Comparison of ENCODE assay signal across 21 cellular contexts in genomic region chr9:134420974-134421432, GRCh38.
A peak's percentile ranks its signal among the peaks of the same experiment; 100 is the strongest.
DNase-seq lines count a peak whose midpoint lies in the region; ATAC-seq and TF ChIP-seq lines count a peak whose summit lies in the region.
"Had no signal": no experiment of that assay in that cellular context is flagged by ENCODE, and none has a peak within 500 bp of the region (broad histone marks: within the 10 kb centered on the region; RNA-seq: fewer than 3 reads in every experiment).

No MANE protein-coding gene starts in this region.

- no peak overlapping the region for H3K4me3 Mint-ChIP-seq in effector memory CD8-positive, alpha-beta T cell
- H3K4me3 Mint-ChIP-seq: naive B cell had no signal

- no peak for ATAC-seq in effector memory CD8-positive, alpha-beta T cell (replicated peaks)

- no peak overlapping the region for H3K9ac ChIP-seq in parathyroid adenoma
- no peak overlapping the region for H3K9ac ChIP-seq in mammary epithelial cell (ENCODE audit: insufficient read depth, low read length)
- H3K9ac ChIP-seq: GM23248 had no signal

- no TSS peak for BruUV-seq in mammary epithelial cell (replicated peaks; lab: Mats Ljungman, UMichigan)

- H2AFZ ChIP-seq in parathyroid adenoma, result no peak overlapping the region
- no peak overlapping the region for H2AFZ ChIP-seq in mammary epithelial cell (ENCODE audit: low read depth, low read length)
- H2AFZ ChIP-seq: GM23248 had no signal

- H3K9me3 ChIP-seq in parathyroid adenoma (ENCODE audit: control insufficient read depth, low read length), result no peaks in the 10 kb centered on the region
- H3K9me3 ChIP-seq in vagina, result no peaks in the 10 kb centered on the region
- no peaks in the 10 kb centered on the region for H3K9me3 ChIP-seq in mammary epithelial cell (replicated peaks; ENCODE audit: insufficient read depth, low read length)

- CTCF ChIA-PET in mammary epithelial cell (lab: Charles Lee; ENCODE audit: low non-redundant PET), result no interaction called here

- H3K4me2 ChIP-seq in parathyroid adenoma (ENCODE audit: low read length) (no peak overlapping the region), mammary epithelial cell (ENCODE audit: insufficient read depth, low read depth, low read length) (no peak overlapping the region)

- H3K9me3 Mint-ChIP-seq in effector memory CD8-positive, alpha-beta T cell, result no peaks in the 10 kb centered on the region
- H3K9me3 Mint-ChIP-seq: naive B cell had no signal

- no peaks in the 10 kb centered on the region for H4K20me1 ChIP-seq in mammary epithelial cell (ENCODE audit: insufficient read depth, low read length)

- dilution Hi-C loops in mammary epithelial cell (cut with HindIII; ENCODE audit: low sequenced_read_pairs), result no loop called here

- TF ChIP-seq POLR2A in vagina (IDR thresholded peaks at IDR 0.05), result no peak

- H3K79me2 ChIP-seq in parathyroid adenoma (peaks cover 2% of the 10 kb centered on the region), mammary epithelial cell (ENCODE audit: insufficient read depth, low read length) (no peaks in the 10 kb centered on the region)

- H3K27me3 ChIP-seq in parathyroid adenoma (ENCODE audit: control insufficient read depth, insufficient read depth, low read length), result no peaks in the 10 kb centered on the region
- no peaks in the 10 kb centered on the region for H3K27me3 ChIP-seq in vagina
- H3K27me3 ChIP-seq in mammary epithelial cell (ENCODE audit: insufficient read depth, low read length), result no peaks in the 10 kb centered on the region
- H3K27me3 ChIP-seq: cardiac muscle cell had no signal

- DNase-seq in NCI-H2171 treated with DMSO at 0.1 percent for 48 hours (lab: John Stamatoyannopoulos, UW) (peak; percentile 67), NCI-H2171 (lab: John Stamatoyannopoulos, UW) (no peak), vagina (ENCODE audit: extremely low spot score in 2 of 2) (no peak), T-helper 2 cell (no peak), mammary epithelial cell (no peak)
- DNase-seq in effector memory CD8-positive, alpha-beta T cell, result no peak
- DNase-seq: 8988T; activated CD4-positive, alpha-beta T cell treated with anti-CD3 and anti-CD28 coated beads, Interleukin-2, amount 50 U/mL, for 4 hours; activated naive CD4-positive, alpha-beta T cell treated with anti-CD3 and anti-CD28 coated beads, Interleukin-2, amount 50 U/mL, for 16 hours; GM23248; KG1; left ventricle myocardium superior; MM.1S; naive B cell; NCI-H2081 treated with DMSO at 0.1 percent for 48 hours; NCI-H510A treated with DMSO at 0.1 percent for 48 hours; retina; stimulated activated CD4-positive, alpha-beta T cell treated with anti-CD3 and anti-CD28 coated beads, Interleukin-2, amount 100 ng/mL, for 24 hours had no signal

- no peaks in the 10 kb centered on the region for H3K36me3 ChIP-seq in parathyroid adenoma (ENCODE audit: control insufficient read depth, insufficient read depth, low read length)
- peaks cover 0 to 34% of the 10 kb centered on the region in 2 donors for H3K36me3 ChIP-seq in vagina
- peaks cover 7% of the 10 kb centered on the region for H3K36me3 ChIP-seq in mammary epithelial cell (ENCODE audit: insufficient read depth, low read length)

- H3K4me3 ChIP-seq in parathyroid adenoma (ENCODE audit: low read depth, low read length) (no peak overlapping the region), vagina (no peak overlapping the region), mammary epithelial cell (replicated peaks in 1 of 3; ENCODE audit: insufficient read depth in 1 of 3, low read depth in 2 of 3, low read length in 3 of 3) (no peak overlapping the region)
- H3K4me3 ChIP-seq: cardiac muscle cell, GM23248 had no signal

- H3K27ac ChIP-seq in cingulate gyrus (ENCODE audit: low read depth, low read length), result peak overlapping the region; percentile 55
- H3K27ac ChIP-seq in parathyroid adenoma, result peak overlapping the region; percentile 41
- peak overlapping the region; percentile 81 for H3K27ac ChIP-seq in vagina
- no peak overlapping the region for H3K27ac ChIP-seq in mammary epithelial cell (ENCODE audit: insufficient read depth, low read depth, low read length)
- H3K27ac ChIP-seq: cardiac muscle cell, GM23248 had no signal

- no peaks in the 10 kb centered on the region for H3K27me3 Mint-ChIP-seq in effector memory CD8-positive, alpha-beta T cell
- H3K27me3 Mint-ChIP-seq: naive B cell had no signal

- peaks cover 34% of the 10 kb centered on the region for H3K4me1 ChIP-seq in parathyroid adenoma
- H3K4me1 ChIP-seq in vagina, result peaks cover 45% of the 10 kb centered on the region
- H3K4me1 ChIP-seq in mammary epithelial cell (ENCODE audit: insufficient read depth, low read length), result no peaks in the 10 kb centered on the region

- H3K27ac Mint-ChIP-seq in effector memory CD8-positive, alpha-beta T cell, result peak overlapping the region in 1 of 2 donors; percentile 38

- in situ Hi-C loops in mammary epithelial cell (cut with MboI; ENCODE audit: low sequenced_read_pairs in 2 of 2), result no loop called here

- TF ChIP-seq CTCF in parathyroid adenoma (IDR thresholded peaks at IDR 0.05), result no peak
- TF ChIP-seq CTCF in vagina (IDR thresholded peaks at IDR 0.05), result no peak
- TF ChIP-seq CTCF in mammary epithelial cell (conservative IDR thresholded peaks at IDR 0.05 in 1 of 2, IDR thresholded peaks at IDR 0.05 in 1 of 2; ENCODE audit: extremely low read depth in 1 of 2, insufficient read depth in 1 of 2, low read depth in 1 of 2, low read length in 2 of 2), result no peak

- WGBS in mammary epithelial cell (ENCODE audit: low coverage, missing lambda C conversion rate), result 99% methylated on average over 10 of the region's 10 CpGs

- intact Hi-C loops in vagina (cut with DNase I) (no loop called here), mammary epithelial cell (cut with micrococcal nuclease) (no loop called here)

- H3K36me3 Mint-ChIP-seq in effector memory CD8-positive, alpha-beta T cell (ENCODE audit: insufficient read depth), result peaks cover 11% of the 10 kb centered on the region
- H3K36me3 Mint-ChIP-seq: naive B cell had no signal

- no peaks in the 10 kb centered on the region for H3K4me1 Mint-ChIP-seq in effector memory CD8-positive, alpha-beta T cell (ENCODE audit: low read depth in 2 of 2)
